2 cellular contexts compared by ENCODE assay signal in genomic region chr9:98906273-98907040, GRCh38.
TF ChIP-seq lines count a peak whose summit lies in the region.

No MANE protein-coding gene starts in this region.

TF ChIP-seq in IMR-90, 13 proteins besides CTCF, POLR2A, EP300 and RAD21:
- TF ChIP-seq CHD1 (IDR thresholded peaks at IDR 0.05; ENCODE audit: low read depth, low read length) (no peak), NFE2L2 (IDR thresholded peaks at IDR 0.05; ENCODE audit: low read depth, low read length) (no peak), BHLHE40 (IDR thresholded peaks at IDR 0.05; ENCODE audit: low read depth, low read length) (no peak), RCOR1 (IDR thresholded peaks at IDR 0.05; ENCODE audit: insufficient replicate concordance, low read length) (no peak), MXI1 (IDR thresholded peaks at IDR 0.05; ENCODE audit: borderline replicate concordance, low read depth, low read length) (no peak), SMC3 (IDR thresholded peaks at IDR 0.05; ENCODE audit: low read depth, low read length) (no peak), USF2 (IDR thresholded peaks at IDR 0.05; ENCODE audit: low read depth, low read length) (no peak), FOS (IDR thresholded peaks at IDR 0.05; ENCODE audit: low read depth, low read length) (no peak), MAFK (IDR thresholded peaks at IDR 0.05; ENCODE audit: low read depth, low read length) (no peak)

TF ChIP-seq in GM23338, 12 proteins besides CTCF, POLR2A, EP300 and RAD21:
- TF ChIP-seq STAT1 (IDR thresholded peaks at IDR 0.05; ENCODE audit: unreplicated experiment) = no peak
- TF ChIP-seq, protein P1, sequence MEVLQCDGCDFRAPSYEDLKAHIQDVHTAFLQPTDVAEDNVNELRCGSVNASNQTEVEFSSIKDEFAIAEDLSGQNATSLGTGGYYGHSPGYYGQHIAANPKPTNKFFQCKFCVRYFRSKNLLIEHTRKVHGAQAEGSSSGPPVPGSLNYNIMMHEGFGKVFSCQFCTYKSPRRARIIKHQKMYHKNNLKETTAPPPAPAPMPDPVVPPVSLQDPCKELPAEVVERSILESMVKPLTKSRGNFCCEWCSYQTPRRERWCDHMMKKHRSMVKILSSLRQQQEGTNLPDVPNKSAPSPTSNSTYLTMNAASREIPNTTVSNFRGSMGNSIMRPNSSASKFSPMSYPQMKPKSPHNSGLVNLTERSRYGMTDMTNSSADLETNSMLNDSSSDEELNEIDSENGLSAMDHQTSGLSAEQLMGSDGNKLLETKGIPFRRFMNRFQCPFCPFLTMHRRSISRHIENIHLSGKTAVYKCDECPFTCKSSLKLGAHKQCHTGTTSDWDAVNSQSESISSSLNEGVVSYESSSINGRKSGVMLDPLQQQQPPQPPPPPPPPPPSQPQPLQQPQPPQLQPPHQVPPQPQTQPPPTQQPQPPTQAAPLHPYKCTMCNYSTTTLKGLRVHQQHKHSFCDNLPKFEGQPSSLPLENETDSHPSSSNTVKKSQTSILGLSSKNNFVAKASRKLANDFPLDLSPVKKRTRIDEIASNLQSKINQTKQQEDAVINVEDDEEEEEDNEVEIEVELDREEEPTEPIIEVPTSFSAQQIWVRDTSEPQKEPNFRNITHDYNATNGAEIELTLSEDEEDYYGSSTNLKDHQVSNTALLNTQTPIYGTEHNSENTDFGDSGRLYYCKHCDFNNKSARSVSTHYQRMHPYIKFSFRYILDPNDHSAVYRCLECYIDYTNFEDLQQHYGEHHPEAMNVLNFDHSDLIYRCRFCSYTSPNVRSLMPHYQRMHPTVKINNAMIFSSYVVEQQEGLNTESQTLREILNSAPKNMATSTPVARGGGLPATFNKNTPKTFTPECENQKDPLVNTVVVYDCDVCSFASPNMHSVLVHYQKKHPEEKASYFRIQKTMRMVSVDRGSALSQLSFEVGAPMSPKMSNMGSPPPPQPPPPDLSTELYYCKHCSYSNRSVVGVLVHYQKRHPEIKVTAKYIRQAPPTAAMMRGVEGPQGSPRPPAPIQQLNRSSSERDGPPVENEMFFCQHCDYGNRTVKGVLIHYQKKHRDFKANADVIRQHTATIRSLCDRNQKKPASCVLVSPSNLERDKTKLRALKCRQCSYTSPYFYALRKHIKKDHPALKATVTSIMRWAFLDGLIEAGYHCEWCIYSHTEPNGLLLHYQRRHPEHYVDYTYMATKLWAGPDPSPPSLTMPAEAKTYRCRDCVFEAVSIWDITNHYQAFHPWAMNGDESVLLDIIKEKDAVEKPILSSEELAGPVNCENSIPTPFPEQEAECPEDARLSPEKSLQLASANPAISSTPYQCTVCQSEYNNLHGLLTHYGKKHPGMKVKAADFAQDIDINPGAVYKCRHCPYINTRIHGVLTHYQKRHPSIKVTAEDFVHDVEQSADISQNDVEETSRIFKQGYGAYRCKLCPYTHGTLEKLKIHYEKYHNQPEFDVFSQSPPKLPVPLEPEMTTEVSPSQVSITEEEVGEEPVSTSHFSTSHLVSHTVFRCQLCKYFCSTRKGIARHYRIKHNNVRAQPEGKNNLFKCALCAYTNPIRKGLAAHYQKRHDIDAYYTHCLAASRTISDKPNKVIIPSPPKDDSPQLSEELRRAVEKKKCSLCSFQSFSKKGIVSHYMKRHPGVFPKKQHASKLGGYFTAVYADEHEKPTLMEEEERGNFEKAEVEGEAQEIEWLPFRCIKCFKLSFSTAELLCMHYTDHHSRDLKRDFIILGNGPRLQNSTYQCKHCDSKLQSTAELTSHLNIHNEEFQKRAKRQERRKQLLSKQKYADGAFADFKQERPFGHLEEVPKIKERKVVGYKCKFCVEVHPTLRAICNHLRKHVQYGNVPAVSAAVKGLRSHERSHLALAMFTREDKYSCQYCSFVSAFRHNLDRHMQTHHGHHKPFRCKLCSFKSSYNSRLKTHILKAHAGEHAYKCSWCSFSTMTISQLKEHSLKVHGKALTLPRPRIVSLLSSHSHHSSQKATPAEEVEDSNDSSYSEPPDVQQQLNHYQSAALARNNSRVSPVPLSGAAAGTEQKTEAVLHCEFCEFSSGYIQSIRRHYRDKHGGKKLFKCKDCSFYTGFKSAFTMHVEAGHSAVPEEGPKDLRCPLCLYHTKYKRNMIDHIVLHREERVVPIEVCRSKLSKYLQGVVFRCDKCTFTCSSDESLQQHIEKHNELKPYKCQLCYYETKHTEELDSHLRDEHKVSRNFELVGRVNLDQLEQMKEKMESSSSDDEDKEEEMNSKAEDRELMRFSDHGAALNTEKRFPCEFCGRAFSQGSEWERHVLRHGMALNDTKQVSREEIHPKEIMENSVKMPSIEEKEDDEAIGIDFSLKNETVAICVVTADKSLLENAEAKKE (CRISPR knock-in tag; IDR thresholded peaks at IDR 0.05) = no peak
- no peak for TF ChIP-seq ZNF114 (CRISPR knock-in tag; IDR thresholded peaks at IDR 0.05)
- TF ChIP-seq NANOG (IDR thresholded peaks at IDR 0.05; ENCODE audit: borderline replicate concordance) = no peak
- TF ChIP-seq, protein P2, sequence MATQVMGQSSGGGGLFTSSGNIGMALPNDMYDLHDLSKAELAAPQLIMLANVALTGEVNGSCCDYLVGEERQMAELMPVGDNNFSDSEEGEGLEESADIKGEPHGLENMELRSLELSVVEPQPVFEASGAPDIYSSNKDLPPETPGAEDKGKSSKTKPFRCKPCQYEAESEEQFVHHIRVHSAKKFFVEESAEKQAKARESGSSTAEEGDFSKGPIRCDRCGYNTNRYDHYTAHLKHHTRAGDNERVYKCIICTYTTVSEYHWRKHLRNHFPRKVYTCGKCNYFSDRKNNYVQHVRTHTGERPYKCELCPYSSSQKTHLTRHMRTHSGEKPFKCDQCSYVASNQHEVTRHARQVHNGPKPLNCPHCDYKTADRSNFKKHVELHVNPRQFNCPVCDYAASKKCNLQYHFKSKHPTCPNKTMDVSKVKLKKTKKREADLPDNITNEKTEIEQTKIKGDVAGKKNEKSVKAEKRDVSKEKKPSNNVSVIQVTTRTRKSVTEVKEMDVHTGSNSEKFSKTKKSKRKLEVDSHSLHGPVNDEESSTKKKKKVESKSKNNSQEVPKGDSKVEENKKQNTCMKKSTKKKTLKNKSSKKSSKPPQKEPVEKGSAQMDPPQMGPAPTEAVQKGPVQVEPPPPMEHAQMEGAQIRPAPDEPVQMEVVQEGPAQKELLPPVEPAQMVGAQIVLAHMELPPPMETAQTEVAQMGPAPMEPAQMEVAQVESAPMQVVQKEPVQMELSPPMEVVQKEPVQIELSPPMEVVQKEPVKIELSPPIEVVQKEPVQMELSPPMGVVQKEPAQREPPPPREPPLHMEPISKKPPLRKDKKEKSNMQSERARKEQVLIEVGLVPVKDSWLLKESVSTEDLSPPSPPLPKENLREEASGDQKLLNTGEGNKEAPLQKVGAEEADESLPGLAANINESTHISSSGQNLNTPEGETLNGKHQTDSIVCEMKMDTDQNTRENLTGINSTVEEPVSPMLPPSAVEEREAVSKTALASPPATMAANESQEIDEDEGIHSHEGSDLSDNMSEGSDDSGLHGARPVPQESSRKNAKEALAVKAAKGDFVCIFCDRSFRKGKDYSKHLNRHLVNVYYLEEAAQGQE (IDR thresholded peaks at IDR 0.05; ENCODE audit: unreplicated experiment) = no peak
TF ChIP-seq in GM23338: peak in this region for 0.
